In genomic region chr1:223796210-223796609, GRCh38 we compare ENCODE assay signal across 19 cellular contexts.
"Had no signal": no experiment of that assay in that cellular context is flagged by ENCODE, and none has a peak within 500 bp of the region (broad histone marks: within the 10 kb centered on the region; RNA-seq: fewer than 3 reads in every experiment).

No MANE protein-coding gene starts in this region.

- ATAC-seq: activated CD4-positive, CD25-positive, alpha-beta regulatory T cell treated with anti-CD3 and anti-CD28 coated beads, Interleukin-2, amount 50 U/mL, for 24 hours; body of pancreas; left lobe of liver had no signal

- H3K36me3 ChIP-seq: colonic mucosa, uterus had no signal

- DNase-seq: activated CD8-positive, alpha-beta memory T cell treated with anti-CD3 and anti-CD28 coated beads for 24 hours; activated CD8-positive, alpha-beta memory T cell treated with anti-CD3 and anti-CD28 coated beads, Interleukin-2, amount 50 U/mL, for 48 hours; activated effector memory CD4-positive, alpha-beta T cell treated with anti-CD3 and anti-CD28 coated beads, Interleukin-2, amount 50 U/mL, for 16 hours; activated T-cell treated with anti-CD3 and anti-CD28 coated beads, Interleukin-2, amount 50 U/mL, for 48 hours; body of pancreas; central memory CD4-positive, alpha-beta T cell; colonic mucosa; islet precursor cell; spleen; stimulated activated naive CD4-positive, alpha-beta T cell; T-cell; transverse colon; uterus had no signal

- FAIRE-seq: endometrium, frontal cortex had no signal

- H3K9me3 ChIP-seq: body of pancreas, colonic mucosa, spleen, transverse colon, uterus had no signal

- H3K4me3 ChIP-seq: body of pancreas, colonic mucosa, lung, spleen, transverse colon, uterus had no signal

- H3K27me3 ChIP-seq: body of pancreas, colonic mucosa, spleen, transverse colon, uterus had no signal

- H3K27ac ChIP-seq: body of pancreas, colonic mucosa, parathyroid adenoma, spleen, transverse colon, uterus had no signal
